10 cellular contexts compared by ENCODE assay signal in the genomic region with DNA sequence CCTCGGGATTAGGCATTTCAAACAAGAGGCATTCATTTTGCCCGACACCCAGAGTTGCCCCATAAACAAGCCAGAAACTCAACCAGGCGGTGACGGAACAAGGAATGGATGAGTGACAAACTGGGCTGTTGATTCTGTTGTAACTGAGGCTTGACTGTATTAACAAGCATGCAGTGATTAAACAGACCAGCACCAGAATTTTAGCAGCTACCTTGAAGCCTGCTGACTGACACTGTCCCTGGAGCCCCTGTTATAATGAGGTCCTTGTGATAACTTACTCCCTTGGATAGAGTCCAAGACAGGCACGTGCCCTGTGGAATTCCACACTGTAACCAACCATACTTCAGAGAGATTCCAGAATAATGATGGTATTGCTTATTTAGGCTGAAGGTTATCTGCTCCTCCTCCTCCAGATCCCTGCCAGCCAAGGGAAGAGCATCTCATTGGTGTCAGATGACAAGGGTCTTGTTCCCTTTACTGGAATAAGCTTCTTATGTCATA.
A peak's percentile ranks its signal among the peaks of the same experiment; 100 is the strongest.
DNase-seq lines count a peak whose midpoint lies in the region; ATAC-seq and TF ChIP-seq lines count a peak whose summit lies in the region.
"Had no signal": no experiment of that assay in that cellular context is flagged by ENCODE, and none has a peak within 500 bp of the region (broad histone marks: within the 10 kb centered on the region; RNA-seq: fewer than 3 reads in every experiment).

No MANE protein-coding gene starts in this region.

- ATAC-seq in GM21528 (IDR thresholded peaks at IDR 0.05; ENCODE audit: low FRiP score, unreplicated experiment) (no peak), HG03354 (IDR thresholded peaks at IDR 0.05; ENCODE audit: poor library complexity, severe bottlenecking, unreplicated experiment) (no peak), HG02852 (IDR thresholded peaks at IDR 0.05; ENCODE audit: unreplicated experiment) (no peak)
- ATAC-seq: stimulated activated naive CD8-positive, alpha-beta T cell treated with anti-CD3 and anti-CD28 coated beads, Interleukin-15, amount 100 ng/mL, for 72 hours had no signal

- no peak for TF ChIP-seq CTCF in nephron (IDR thresholded peaks at IDR 0.05; ENCODE audit: unreplicated experiment in 3 of 3)

- no peaks in the 10 kb centered on the region for H3K36me3 Mint-ChIP-seq in nephron (ENCODE audit: low read depth)

- peaks cover 15% of the 10 kb centered on the region for H3K27me3 Mint-ChIP-seq in nephron (ENCODE audit: low read depth)
- H3K27me3 Mint-ChIP-seq: stimulated activated naive CD8-positive, alpha-beta T cell treated with anti-CD3 and anti-CD28 coated beads, Interleukin-15, amount 100 ng/mL, for 72 hours had no signal

- peaks cover 2% of the 10 kb centered on the region for H3K9me3 Mint-ChIP-seq in nephron
- H3K9me3 Mint-ChIP-seq: stimulated activated naive CD8-positive, alpha-beta T cell treated with anti-CD3 and anti-CD28 coated beads, Interleukin-15, amount 100 ng/mL, for 72 hours had no signal

- DNase-seq in DMS 273 (lab: John Stamatoyannopoulos, UW; ENCODE audit: unreplicated experiment): peak; percentile 83
- peak; percentile 7 for DNase-seq in NCI-H128 (lab: John Stamatoyannopoulos, UW; ENCODE audit: unreplicated experiment)
- DNase-seq in dedifferentiated amniotic fluid mesenchymal stem cell (ENCODE audit: extremely low spot score): peak; percentile 57
- no peak for DNase-seq in NCI-H1694 (lab: John Stamatoyannopoulos, UW)
- DNase-seq: retina; stimulated activated naive CD8-positive, alpha-beta T cell treated with anti-CD3 and anti-CD28 coated beads, Interleukin-15, amount 100 ng/mL, for 72 hours had no signal

- peak overlapping the region in 1 of 3 experiments; percentile 10 for H3K4me3 Mint-ChIP-seq in nephron
- H3K4me3 Mint-ChIP-seq: stimulated activated naive CD8-positive, alpha-beta T cell treated with anti-CD3 and anti-CD28 coated beads, Interleukin-15, amount 100 ng/mL, for 72 hours had no signal

- H3K27ac Mint-ChIP-seq in nephron: peak overlapping the region; percentile 6 to 71 (median 12)
- H3K27ac Mint-ChIP-seq: stimulated activated naive CD8-positive, alpha-beta T cell treated with anti-CD3 and anti-CD28 coated beads, Interleukin-15, amount 100 ng/mL, for 72 hours had no signal

- H3K4me1 Mint-ChIP-seq in nephron: peaks cover 51% of the 10 kb centered on the region
